8 cellular contexts compared by ENCODE assay signal in genomic region chr5:99060306-99061261, GRCh38.
A peak's percentile ranks its signal among the peaks of the same experiment; 100 is the strongest.
DNase-seq lines count a peak whose midpoint lies in the region; ATAC-seq and TF ChIP-seq lines count a peak whose summit lies in the region.

No MANE protein-coding gene starts in this region.

- H3K4me1 Mint-ChIP-seq in osteocyte (ENCODE audit: unreplicated experiment): peaks cover 16% of the 10 kb centered on the region

- no peaks in the 10 kb centered on the region for H3K36me3 ChIP-seq in tibial artery

- intact Hi-C loops in tibial artery (cut with DNase I; ENCODE audit: low total_unique reads): no loop called here

- no peak overlapping the region for H3K4me3 Mint-ChIP-seq in osteocyte (ENCODE audit: unreplicated experiment)

- peaks cover 0 to 6% of the 10 kb centered on the region in 2 donors for H3K27me3 ChIP-seq in tibial artery

- peaks cover 0 to 7% (median 3%) of the 10 kb centered on the region in 4 donors for H3K4me1 ChIP-seq in tibial artery

- no peaks in the 10 kb centered on the region for H3K9me3 Mint-ChIP-seq in osteocyte (ENCODE audit: unreplicated experiment)

- H3K9me3 ChIP-seq in tibial artery: no peaks in the 10 kb centered on the region

- peak; percentile 66 for ATAC-seq in GM21528 (IDR thresholded peaks at IDR 0.05; ENCODE audit: low FRiP score, unreplicated experiment)

- DNase-seq in DMS53 (lab: John Stamatoyannopoulos, UW): peak; percentile 86
- DNase-seq in Kasumi-1 (lab: John Stamatoyannopoulos, UW): peak; percentile 75 to 77
- peak; percentile 15 for DNase-seq in SIG-M5 (lab: John Stamatoyannopoulos, UW)
- DNase-seq in activated effector memory CD4-positive, alpha-beta T cell treated with Interleukin-2 at 50 U/mL for 16 hours: peak; percentile 76
- DNase-seq in foreskin melanocyte: peak; percentile 59
- DNase-seq in osteocyte (ENCODE audit: extremely low spot score, unreplicated experiment): peak; percentile 91
- peak; percentile 69 to 73 for DNase-seq in tibial artery

- H3K27me3 Mint-ChIP-seq in osteocyte (ENCODE audit: unreplicated experiment): no peaks in the 10 kb centered on the region

- peak; percentile 95 for TF ChIP-seq CTCF in osteocyte (IDR thresholded peaks at IDR 0.05)
- peak; percentile 61 to 85 for TF ChIP-seq CTCF in tibial artery (IDR thresholded peaks at IDR 0.05)

- no peaks in the 10 kb centered on the region for H3K36me3 Mint-ChIP-seq in osteocyte (ENCODE audit: unreplicated experiment)

- no peak overlapping the region for H3K27ac Mint-ChIP-seq in osteocyte (ENCODE audit: unreplicated experiment)

- no peak overlapping the region for H3K4me3 ChIP-seq in tibial artery

- no peak overlapping the region for H3K27ac ChIP-seq in tibial artery

Comparison
In these comparisons a context has a peak if more than half of its experiments do, and no peak if none do; other contexts are left out.
1. DNase-seq: peak in every context shown above with its lines; median percentile 91 in osteocyte; 86 in DMS53; 76 in Kasumi-1; 76 in activated effector memory CD4-positive, alpha-beta T cell treated with Interleukin-2 at 50 U/mL for 16 hours; 71 in tibial artery; 59 in foreskin melanocyte; 15 in SIG-M5.